In genomic region chr10:30587522-30588031, GRCh38 we compare ENCODE assay signal across 1 cellular context.
TF ChIP-seq lines count a peak whose summit lies in the region.

No MANE protein-coding gene starts in this region.

TF ChIP-seq in GM12878, 131 proteins besides CTCF, POLR2A, EP300 and RAD21 (continued from another document and continues in another):
- peak; percentile 40 for TF ChIP-seq PBX3 (IDR thresholded peaks at IDR 0.05; ENCODE audit: insufficient replicate concordance, low read depth, low read length)
- TF ChIP-seq, protein P1, sequence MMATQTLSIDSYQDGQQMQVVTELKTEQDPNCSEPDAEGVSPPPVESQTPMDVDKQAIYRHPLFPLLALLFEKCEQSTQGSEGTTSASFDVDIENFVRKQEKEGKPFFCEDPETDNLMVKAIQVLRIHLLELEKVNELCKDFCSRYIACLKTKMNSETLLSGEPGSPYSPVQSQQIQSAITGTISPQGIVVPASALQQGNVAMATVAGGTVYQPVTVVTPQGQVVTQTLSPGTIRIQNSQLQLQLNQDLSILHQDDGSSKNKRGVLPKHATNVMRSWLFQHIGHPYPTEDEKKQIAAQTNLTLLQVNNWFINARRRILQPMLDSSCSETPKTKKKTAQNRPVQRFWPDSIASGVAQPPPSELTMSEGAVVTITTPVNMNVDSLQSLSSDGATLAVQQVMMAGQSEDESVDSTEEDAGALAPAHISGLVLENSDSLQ (IDR thresholded peaks at IDR 0.05): peak; percentile 58; the same call in 1 of the 2 replicates
- TF ChIP-seq MEF2B (IDR thresholded peaks at IDR 0.05; ENCODE audit: partially characterized antibody, poor library complexity, severe bottlenecking): peak; percentile 75
- TF ChIP-seq PML (IDR thresholded peaks at IDR 0.05; ENCODE audit: low read length): peak; percentile 35; the same call in 1 of the 2 replicates
- TF ChIP-seq, protein P2, sequence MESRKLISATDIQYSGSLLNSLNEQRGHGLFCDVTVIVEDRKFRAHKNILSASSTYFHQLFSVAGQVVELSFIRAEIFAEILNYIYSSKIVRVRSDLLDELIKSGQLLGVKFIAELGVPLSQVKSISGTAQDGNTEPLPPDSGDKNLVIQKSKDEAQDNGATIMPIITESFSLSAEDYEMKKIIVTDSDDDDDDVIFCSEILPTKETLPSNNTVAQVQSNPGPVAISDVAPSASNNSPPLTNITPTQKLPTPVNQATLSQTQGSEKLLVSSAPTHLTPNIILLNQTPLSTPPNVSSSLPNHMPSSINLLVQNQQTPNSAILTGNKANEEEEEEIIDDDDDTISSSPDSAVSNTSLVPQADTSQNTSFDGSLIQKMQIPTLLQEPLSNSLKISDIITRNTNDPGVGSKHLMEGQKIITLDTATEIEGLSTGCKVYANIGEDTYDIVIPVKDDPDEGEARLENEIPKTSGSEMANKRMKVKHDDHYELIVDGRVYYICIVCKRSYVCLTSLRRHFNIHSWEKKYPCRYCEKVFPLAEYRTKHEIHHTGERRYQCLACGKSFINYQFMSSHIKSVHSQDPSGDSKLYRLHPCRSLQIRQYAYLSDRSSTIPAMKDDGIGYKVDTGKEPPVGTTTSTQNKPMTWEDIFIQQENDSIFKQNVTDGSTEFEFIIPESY (IDR thresholded peaks at IDR 0.05): no peak
- TF ChIP-seq CREM (IDR thresholded peaks at IDR 0.05; ENCODE audit: low read depth): peak; percentile 77; the same call in 1 of the 2 replicates
- TF ChIP-seq ZZZ3 (IDR thresholded peaks at IDR 0.05; ENCODE audit: control insufficient read depth, insufficient read length, low read depth): no peak
- no peak for TF ChIP-seq SMAD5 (IDR thresholded peaks at IDR 0.05; ENCODE audit: low read depth)
- peak; percentile 73 for TF ChIP-seq FOXM1 (IDR thresholded peaks at IDR 0.05; ENCODE audit: low read depth, low read length)
- TF ChIP-seq GATAD2B (conservative IDR thresholded peaks at IDR 0.05; ENCODE audit: low read depth): peak; percentile 57; the same call in 1 of the 2 replicates
- TF ChIP-seq POLR2AphosphoS2 (IDR thresholded peaks at IDR 0.05; ENCODE audit: low read depth, low read length): no peak
- no peak for TF ChIP-seq TARDBP (IDR thresholded peaks at IDR 0.05; ENCODE audit: borderline replicate concordance)
- TF ChIP-seq USF1 (IDR thresholded peaks at IDR 0.05; ENCODE audit: borderline replicate concordance, extremely low read length, insufficient read depth, low read depth, low read length): no peak
- TF ChIP-seq ZNF622 (IDR thresholded peaks at IDR 0.05): no peak
- peak; percentile 36; the same call in 1 of the 2 replicates for TF ChIP-seq YY1 (IDR thresholded peaks at IDR 0.05; ENCODE audit: low read depth, low read length)
- no peak for TF ChIP-seq E4F1 (IDR thresholded peaks at IDR 0.05; ENCODE audit: borderline replicate concordance, partially characterized antibody)
- peak; percentile 72; the same call in 1 of the 2 replicates for TF ChIP-seq ATF2 (IDR thresholded peaks at IDR 0.05; ENCODE audit: low read length)
- TF ChIP-seq RUNX3 (IDR thresholded peaks at IDR 0.05; ENCODE audit: low read length): peak; percentile 70
- TF ChIP-seq, protein P3, sequence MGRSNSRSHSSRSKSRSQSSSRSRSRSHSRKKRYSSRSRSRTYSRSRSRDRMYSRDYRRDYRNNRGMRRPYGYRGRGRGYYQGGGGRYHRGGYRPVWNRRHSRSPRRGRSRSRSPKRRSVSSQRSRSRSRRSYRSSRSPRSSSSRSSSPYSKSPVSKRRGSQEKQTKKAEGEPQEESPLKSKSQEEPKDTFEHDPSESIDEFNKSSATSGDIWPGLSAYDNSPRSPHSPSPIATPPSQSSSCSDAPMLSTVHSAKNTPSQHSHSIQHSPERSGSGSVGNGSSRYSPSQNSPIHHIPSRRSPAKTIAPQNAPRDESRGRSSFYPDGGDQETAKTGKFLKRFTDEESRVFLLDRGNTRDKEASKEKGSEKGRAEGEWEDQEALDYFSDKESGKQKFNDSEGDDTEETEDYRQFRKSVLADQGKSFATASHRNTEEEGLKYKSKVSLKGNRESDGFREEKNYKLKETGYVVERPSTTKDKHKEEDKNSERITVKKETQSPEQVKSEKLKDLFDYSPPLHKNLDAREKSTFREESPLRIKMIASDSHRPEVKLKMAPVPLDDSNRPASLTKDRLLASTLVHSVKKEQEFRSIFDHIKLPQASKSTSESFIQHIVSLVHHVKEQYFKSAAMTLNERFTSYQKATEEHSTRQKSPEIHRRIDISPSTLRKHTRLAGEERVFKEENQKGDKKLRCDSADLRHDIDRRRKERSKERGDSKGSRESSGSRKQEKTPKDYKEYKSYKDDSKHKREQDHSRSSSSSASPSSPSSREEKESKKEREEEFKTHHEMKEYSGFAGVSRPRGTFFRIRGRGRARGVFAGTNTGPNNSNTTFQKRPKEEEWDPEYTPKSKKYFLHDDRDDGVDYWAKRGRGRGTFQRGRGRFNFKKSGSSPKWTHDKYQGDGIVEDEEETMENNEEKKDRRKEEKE (IDR thresholded peaks at IDR 0.05): no peak
- TF ChIP-seq USF2 (IDR thresholded peaks at IDR 0.05; ENCODE audit: borderline replicate concordance, low read depth, low read length): no peak
- TF ChIP-seq BCL11A (IDR thresholded peaks at IDR 0.05; ENCODE audit: low read depth, low read length): peak; percentile 72; the same call in 1 of the 2 replicates
- peak; percentile 96 to 97 for TF ChIP-seq IKZF2 (IDR thresholded peaks at IDR 0.05)
- TF ChIP-seq MTA2 (IDR thresholded peaks at IDR 0.05; ENCODE audit: low read depth): peak; percentile 66
- peak; percentile 99 for TF ChIP-seq EED (IDR thresholded peaks at IDR 0.05; ENCODE audit: low read depth)
- TF ChIP-seq CUX1 (IDR thresholded peaks at IDR 0.05; ENCODE audit: insufficient replicate concordance, low read depth, low read length): peak; percentile 12
- TF ChIP-seq RELA (IDR thresholded peaks at IDR 0.05; ENCODE audit: borderline replicate concordance, partially characterized antibody): peak; percentile 99
- 0 out of 2 replicates have a peak, but pooled peaks have one; percentile 31 for TF ChIP-seq TCF3 (IDR thresholded peaks at IDR 0.05; ENCODE audit: borderline replicate concordance, insufficient read depth, low read depth, low read length)
- TF ChIP-seq CEBPZ (IDR thresholded peaks at IDR 0.05; ENCODE audit: low read depth, low read length): no peak
